Comparison of ENCODE assay signal across 1 cellular context in the genomic region with DNA sequence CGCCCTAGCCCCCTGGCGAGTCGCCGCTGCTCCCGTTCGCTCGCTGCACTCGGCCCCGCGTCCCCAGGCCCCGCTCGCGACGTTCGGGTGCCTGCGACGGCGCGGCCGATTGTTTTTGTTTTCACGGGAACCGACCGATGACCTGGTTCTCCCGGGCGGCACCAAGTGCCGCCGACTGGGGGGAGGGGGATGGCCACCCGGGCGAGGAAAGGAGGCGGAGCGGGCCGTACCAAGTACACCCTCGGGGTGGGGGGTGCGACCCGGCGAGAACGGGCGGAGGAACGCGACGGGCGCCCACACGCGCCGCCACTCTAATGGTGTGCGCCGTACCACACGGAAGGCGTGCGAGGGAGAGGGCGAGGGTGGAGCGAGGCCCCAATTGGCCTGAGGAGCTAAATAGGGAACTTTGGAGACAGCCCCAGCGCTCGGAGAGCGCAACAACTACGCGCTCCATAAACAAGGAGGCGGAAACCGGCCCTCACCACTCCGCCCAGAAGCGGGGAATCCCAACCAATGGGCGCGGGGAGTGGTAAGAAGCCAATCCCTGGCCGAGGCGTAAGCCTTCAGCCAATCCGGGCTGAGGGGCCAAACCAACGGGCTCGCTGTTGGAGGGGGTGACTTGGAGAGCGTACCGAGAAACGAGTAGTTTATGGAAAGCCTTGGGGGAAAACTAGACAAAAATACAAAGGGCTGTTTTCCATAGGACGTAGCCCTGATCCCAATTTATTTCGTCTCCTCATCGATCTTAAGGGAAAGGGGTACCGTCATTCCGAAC.
TF ChIP-seq lines count a peak whose summit lies in the region.
"Not testable (repeated sequence)": the region's sequence is repeated elsewhere in the genome, so short reads cannot be mapped to it uniquely, and the experiment has no call there.

No MANE protein-coding gene starts in this region.

TF ChIP-seq in HepG2, 621 proteins besides CTCF, POLR2A, EP300 and RAD21 (continued from another document):
- TF ChIP-seq, protein P1, sequence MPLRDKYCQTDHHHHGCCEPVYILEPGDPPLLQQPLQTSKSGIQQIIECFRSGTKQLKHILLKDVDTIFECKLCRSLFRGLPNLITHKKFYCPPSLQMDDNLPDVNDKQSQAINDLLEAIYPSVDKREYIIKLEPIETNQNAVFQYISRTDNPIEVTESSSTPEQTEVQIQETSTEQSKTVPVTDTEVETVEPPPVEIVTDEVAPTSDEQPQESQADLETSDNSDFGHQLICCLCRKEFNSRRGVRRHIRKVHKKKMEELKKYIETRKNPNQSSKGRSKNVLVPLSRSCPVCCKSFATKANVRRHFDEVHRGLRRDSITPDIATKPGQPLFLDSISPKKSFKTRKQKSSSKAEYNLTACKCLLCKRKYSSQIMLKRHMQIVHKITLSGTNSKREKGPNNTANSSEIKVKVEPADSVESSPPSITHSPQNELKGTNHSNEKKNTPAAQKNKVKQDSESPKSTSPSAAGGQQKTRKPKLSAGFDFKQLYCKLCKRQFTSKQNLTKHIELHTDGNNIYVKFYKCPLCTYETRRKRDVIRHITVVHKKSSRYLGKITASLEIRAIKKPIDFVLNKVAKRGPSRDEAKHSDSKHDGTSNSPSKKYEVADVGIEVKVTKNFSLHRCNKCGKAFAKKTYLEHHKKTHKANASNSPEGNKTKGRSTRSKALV (CRISPR knock-in tag; IDR thresholded peaks at IDR 0.05): 0 out of 2 replicates have a peak, but pooled peaks have one; percentile 41
- peak; percentile 63; the same call in 1 of the 2 replicates for TF ChIP-seq HOXA3 (CRISPR knock-in tag; IDR thresholded peaks at IDR 0.05)
- peak; percentile 99 for TF ChIP-seq RFXAP (CRISPR knock-in tag; IDR thresholded peaks at IDR 0.05; ENCODE audit: borderline replicate concordance)
- TF ChIP-seq HOXA5 (CRISPR knock-in tag; IDR thresholded peaks at IDR 0.05): peak; percentile 88
- peak; percentile 72; the same call in 1 of the 2 replicates for TF ChIP-seq PHF8 (CRISPR knock-in tag; IDR thresholded peaks at IDR 0.05)
- not testable (repeated sequence) for TF ChIP-seq FOXP1 (IDR thresholded peaks at IDR 0.05)
- peak; percentile 76 for TF ChIP-seq FOXP1 (CRISPR knock-in tag; IDR thresholded peaks at IDR 0.05)
- 0 out of 2 replicates have a peak, but pooled peaks have one; percentile 46 for TF ChIP-seq ISL2 (CRISPR knock-in tag; IDR thresholded peaks at IDR 0.05)
- peak; percentile 53; the same call in 1 of the 2 replicates for TF ChIP-seq NKX3-1 (CRISPR knock-in tag; IDR thresholded peaks at IDR 0.05)
- peak; percentile 64; the same call in 1 of the 2 replicates for TF ChIP-seq ZNF124 (CRISPR knock-in tag; IDR thresholded peaks at IDR 0.05)
- TF ChIP-seq, protein P2, sequence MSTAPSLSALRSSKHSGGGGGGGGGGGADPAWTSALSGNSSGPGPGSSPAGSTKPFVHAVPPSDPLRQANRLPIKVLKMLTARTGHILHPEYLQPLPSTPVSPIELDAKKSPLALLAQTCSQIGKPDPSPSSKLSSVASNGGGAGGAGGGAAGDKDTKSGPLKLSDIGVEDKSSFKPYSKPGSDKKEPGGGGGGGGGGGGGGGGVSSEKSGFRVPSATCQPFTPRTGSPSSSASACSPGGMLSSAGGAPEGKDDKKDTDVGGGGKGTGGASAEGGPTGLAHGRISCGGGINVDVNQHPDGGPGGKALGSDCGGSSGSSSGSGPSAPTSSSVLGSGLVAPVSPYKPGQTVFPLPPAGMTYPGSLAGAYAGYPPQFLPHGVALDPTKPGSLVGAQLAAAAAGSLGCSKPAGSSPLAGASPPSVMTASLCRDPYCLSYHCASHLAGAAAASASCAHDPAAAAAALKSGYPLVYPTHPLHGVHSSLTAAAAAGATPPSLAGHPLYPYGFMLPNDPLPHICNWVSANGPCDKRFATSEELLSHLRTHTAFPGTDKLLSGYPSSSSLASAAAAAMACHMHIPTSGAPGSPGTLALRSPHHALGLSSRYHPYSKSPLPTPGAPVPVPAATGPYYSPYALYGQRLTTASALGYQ (CRISPR knock-in tag; IDR thresholded peaks at IDR 0.05): peak; percentile 39; the same call in 1 of the 2 replicates
- TF ChIP-seq GATAD2A (CRISPR knock-in tag; IDR thresholded peaks at IDR 0.05): 0 out of 2 replicates have a peak, but pooled peaks have one; percentile 35
- 0 out of 2 replicates have a peak, but pooled peaks have one; percentile 43 for TF ChIP-seq ZNF263 (CRISPR knock-in tag; IDR thresholded peaks at IDR 0.05)
- peak; percentile 39; the same call in 1 of the 2 replicates for TF ChIP-seq MED1 (CRISPR knock-in tag; IDR thresholded peaks at IDR 0.05)
- TF ChIP-seq, protein P3, sequence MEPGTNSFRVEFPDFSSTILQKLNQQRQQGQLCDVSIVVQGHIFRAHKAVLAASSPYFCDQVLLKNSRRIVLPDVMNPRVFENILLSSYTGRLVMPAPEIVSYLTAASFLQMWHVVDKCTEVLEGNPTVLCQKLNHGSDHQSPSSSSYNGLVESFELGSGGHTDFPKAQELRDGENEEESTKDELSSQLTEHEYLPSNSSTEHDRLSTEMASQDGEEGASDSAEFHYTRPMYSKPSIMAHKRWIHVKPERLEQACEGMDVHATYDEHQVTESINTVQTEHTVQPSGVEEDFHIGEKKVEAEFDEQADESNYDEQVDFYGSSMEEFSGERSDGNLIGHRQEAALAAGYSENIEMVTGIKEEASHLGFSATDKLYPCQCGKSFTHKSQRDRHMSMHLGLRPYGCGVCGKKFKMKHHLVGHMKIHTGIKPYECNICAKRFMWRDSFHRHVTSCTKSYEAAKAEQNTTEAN (CRISPR knock-in tag; conservative IDR thresholded peaks at IDR 0.05): 0 out of 2 replicates have a peak, but pooled peaks have one; percentile 30
- TF ChIP-seq FOXO1 (CRISPR knock-in tag; IDR thresholded peaks at IDR 0.05): peak; percentile 84
